In genomic region chr13:112901951-112902651, GRCh38 we compare ENCODE assay signal across 16 cellular contexts.
A peak's percentile ranks its signal among the peaks of the same experiment; 100 is the strongest.
DNase-seq lines count a peak whose midpoint lies in the region; ATAC-seq and TF ChIP-seq lines count a peak whose summit lies in the region.
"Had no signal": no experiment of that assay in that cellular context is flagged by ENCODE, and none has a peak within 500 bp of the region (broad histone marks: within the 10 kb centered on the region; RNA-seq: fewer than 3 reads in every experiment).

No MANE protein-coding gene starts in this region.

- peaks cover 14% of the 10 kb centered on the region for H3K9me3 Mint-ChIP-seq in WTC11
- peaks cover 23% of the 10 kb centered on the region for H3K9me3 Mint-ChIP-seq in glutamatergic neuron (ENCODE audit: unreplicated experiment)
- H3K9me3 Mint-ChIP-seq in nephron progenitor cell, result peaks cover 17% of the 10 kb centered on the region
- H3K9me3 Mint-ChIP-seq: CD4-positive, alpha-beta T cell; central memory CD8-positive, alpha-beta T cell had no signal

- H3K27me3 Mint-ChIP-seq in WTC11 (ENCODE audit: low read depth) (no peaks in the 10 kb centered on the region; the same call in 1 of the 2 replicates), glutamatergic neuron (ENCODE audit: unreplicated experiment) (peaks cover 11% of the 10 kb centered on the region), nephron progenitor cell (ENCODE audit: low read depth, poor library complexity) (peaks cover 41% of the 10 kb centered on the region)
- H3K27me3 Mint-ChIP-seq: CD4-positive, alpha-beta T cell had no signal

- H3K36me3 Mint-ChIP-seq in WTC11 (peaks cover 45% of the 10 kb centered on the region), glutamatergic neuron (ENCODE audit: unreplicated experiment) (peaks cover 35% of the 10 kb centered on the region), nephron progenitor cell (ENCODE audit: low read depth) (peaks cover 48% of the 10 kb centered on the region)

- H3K4me3 Mint-ChIP-seq in WTC11 (no peak overlapping the region), glutamatergic neuron (ENCODE audit: unreplicated experiment) (no peak overlapping the region), nephron progenitor cell (peak overlapping the region; percentile 42)
- H3K4me3 Mint-ChIP-seq: activated naive CD8-positive, alpha-beta T cell treated with anti-CD3 and anti-CD28 coated beads, Interleukin-2, amount 50 U/mL, for 24 hours; CD4-positive, alpha-beta T cell; central memory CD8-positive, alpha-beta T cell had no signal

- peak overlapping the region; percentile 37 for H3K27ac ChIP-seq in C4-2B

- no peak for ATAC-seq in WTC11
- no peak for ATAC-seq in HG02759 (IDR thresholded peaks at IDR 0.05; ENCODE audit: unreplicated experiment)
- ATAC-seq: activated naive CD8-positive, alpha-beta T cell treated with anti-CD3 and anti-CD28 coated beads, Interleukin-2, amount 50 U/mL, for 24 hours had no signal

- peak overlapping the region; percentile 70 for H3K27ac Mint-ChIP-seq in WTC11
- H3K27ac Mint-ChIP-seq in glutamatergic neuron (ENCODE audit: unreplicated experiment), result peak overlapping the region; percentile 38
- H3K27ac Mint-ChIP-seq in nephron progenitor cell, result no peak overlapping the region
- H3K27ac Mint-ChIP-seq: activated naive CD8-positive, alpha-beta T cell treated with anti-CD3 and anti-CD28 coated beads, Interleukin-2, amount 50 U/mL, for 24 hours; CD4-positive, alpha-beta T cell had no signal

- H3K4me1 Mint-ChIP-seq in WTC11 (peaks cover 66% of the 10 kb centered on the region), glutamatergic neuron (ENCODE audit: low read depth, unreplicated experiment) (peaks cover 10% of the 10 kb centered on the region), nephron progenitor cell (peaks cover 70% of the 10 kb centered on the region)
- H3K4me1 Mint-ChIP-seq: central memory CD8-positive, alpha-beta T cell had no signal

- TF ChIP-seq CTCF in C4-2B (conservative IDR thresholded peaks at IDR 0.05), result no peak
- TF ChIP-seq CTCF in WTC11 (IDR thresholded peaks at IDR 0.05), result no peak
- TF ChIP-seq CTCF in glutamatergic neuron (IDR thresholded peaks at IDR 0.05; ENCODE audit: partially characterized antibody, unreplicated experiment), result no peak
- TF ChIP-seq CTCF in nephron progenitor cell (IDR thresholded peaks at IDR 0.05), result no peak

- CTCF ChIA-PET in WTC11 (lab: Charles Lee), result interaction anchor here (1.0 to 1.2 kb wide), 3 partner anchors 11 to 41 kb away, joined by 3 to 5 read pairs (median 3); no protein-coding TSS in a partner anchor

- DNase-seq in WTC11 (ENCODE audit: low spot score) (peak; percentile 21), glutamatergic neuron (no peak), nephron progenitor cell (no peak), HuH-7.5 (ENCODE audit: low spot score) (no peak), cerebellar nuclear complex (lab: John Stamatoyannopoulos, UW) (no peak), NCI-H82 (lab: John Stamatoyannopoulos, UW) (no peak)
- DNase-seq: activated CD8-positive, alpha-beta memory T cell treated with anti-CD3 and anti-CD28 coated beads for 24 hours; activated naive CD8-positive, alpha-beta T cell treated with anti-CD3 and anti-CD28 coated beads, Interleukin-2, amount 50 U/mL, for 24 hours; CD4-positive, alpha-beta T cell; DMS53; NCI-H1694; NCI-H446; retina had no signal

- POLR2A ChIA-PET in WTC11 (lab: Charles Lee), result no interaction called here

TF ChIP-seq in WTC11, 78 proteins besides CTCF, POLR2A, EP300 and RAD21:
- TF ChIP-seq USF1 (CRISPR knock-in tag; IDR thresholded peaks at IDR 0.05) (no peak), ERG (CRISPR knock-in tag; IDR thresholded peaks at IDR 0.05) (no peak), NFE2L1 (CRISPR knock-in tag; IDR thresholded peaks at IDR 0.05) (no peak), ATF6 (CRISPR knock-in tag; IDR thresholded peaks at IDR 0.05) (no peak), TEAD1 (CRISPR knock-in tag; IDR thresholded peaks at IDR 0.05) (no peak), RORB (CRISPR knock-in tag; IDR thresholded peaks at IDR 0.05) (no peak)
TF ChIP-seq in WTC11: peak in this region for 0.
